11 cellular contexts compared by ENCODE assay signal in genomic region chrX:149462849-149463248, GRCh38.
"Had no signal": no experiment of that assay in that cellular context is flagged by ENCODE, and none has a peak within 500 bp of the region (broad histone marks: within the 10 kb centered on the region; RNA-seq: fewer than 3 reads in every experiment).

No MANE protein-coding gene starts in this region.

- ATAC-seq: effector memory CD8-positive, alpha-beta T cell; gastrocnemius medialis; pancreas; stimulated activated effector memory CD8-positive, alpha-beta T cell treated with anti-CD3 and anti-CD28 coated beads, Interleukin-12 subunit alpha, Interleukin-12 subunit beta, amount 100 ng/mL, for 72 hours had no signal

- H3K4me3 ChIP-seq: gastrocnemius medialis, pancreas, skin epidermis, tibial nerve had no signal

- DNase-seq: activated CD4-positive, alpha-beta memory T cell treated with anti-CD3 and anti-CD28 coated beads, Interleukin-2, amount 10 ng/mL, durations not matched to agents 7 days and 5 days; activated gamma-delta T cell treated with Interleukin-2 at 50 U/mL for 16 hours; activated T-cell treated with anti-CD3 and anti-CD28 coated beads, Interleukin-2, amount 50 U/mL, for 48 hours; effector memory CD8-positive, alpha-beta T cell; gastrocnemius medialis; mesendoderm; pancreas; T-helper 1 cell had no signal
